ENCODE assay signal across 8 cellular contexts in the genomic region with DNA sequence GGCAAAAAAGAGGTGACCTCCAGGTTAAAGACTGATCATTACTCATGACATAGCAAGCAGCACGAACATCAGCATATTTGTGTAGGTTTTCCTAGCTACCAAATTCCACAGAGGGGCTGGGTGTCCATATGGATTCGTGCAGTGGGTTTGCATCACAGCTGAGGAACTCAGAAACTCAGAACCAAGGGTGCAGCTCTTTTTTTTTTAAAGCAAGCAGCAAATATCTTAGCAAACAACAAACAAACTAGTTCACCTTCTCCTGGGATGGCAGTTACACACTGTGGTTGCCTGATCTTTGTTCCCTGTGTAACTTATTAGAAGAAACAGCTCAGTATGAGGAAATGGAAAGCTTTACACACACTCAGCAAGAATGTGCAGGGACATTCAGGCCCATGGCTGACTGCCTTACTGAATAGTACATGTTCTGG. TPM values are rescaled to one million over a fixed set of nuclear protein-coding genes. Genes with fewer than 3 reads are reported as not detected.
A peak's percentile ranks its signal among the peaks of the same experiment; 100 is the strongest.
DNase-seq lines count a peak whose midpoint lies in the region; ATAC-seq and TF ChIP-seq lines count a peak whose summit lies in the region.

No MANE protein-coding gene starts in this region.

- H3K27me3 ChIP-seq in kidney epithelial cell (ENCODE audit: control insufficient read depth, insufficient read depth, low read length) = no peaks in the 10 kb centered on the region

- DNase-seq in stimulated activated CD4-positive, alpha-beta T cell treated with anti-CD3 and anti-CD28 coated beads, Interleukin-4, amount 100 ng/mL, for 24 hours = peak; percentile 13
- no peak for DNase-seq in stimulated activated CD4-positive, alpha-beta T cell treated with anti-CD3 and anti-CD28 coated beads, Interleukin-2, amount 100 ng/mL, for 48 hours
- DNase-seq in kidney epithelial cell (ENCODE audit: low read depth) (peak; percentile 84), ureter (ENCODE audit: low spot score) (peak; percentile 44), midbrain (lab: John Stamatoyannopoulos, UW) (no peak), NOMO-1 treated with dmso at 0.1 percent for 144 hours (lab: John Stamatoyannopoulos, UW; ENCODE audit: unreplicated experiment) (no peak), GM10266 (ENCODE audit: extremely low spot score) (no peak)

- no peak for TF ChIP-seq CTCF in kidney epithelial cell (IDR thresholded peaks at IDR 0.05; ENCODE audit: insufficient read depth, low read length, poor library complexity, severe bottlenecking)
- TF ChIP-seq CTCF in GM10266 (IDR thresholded peaks at IDR 0.05; ENCODE audit: control insufficient read depth, insufficient read depth, low read depth, missing control alignments) = no peak

- peak overlapping the region; percentile 97 for H3K27ac Mint-ChIP-seq in activated T-helper 17 cell treated with anti-CD3 and anti-CD28 coated beads, Interleukin-2, amount 50 U/mL, for 72 hours

- H3K4me3 ChIP-seq in kidney epithelial cell (ENCODE audit: low read depth, low read length) = no peak overlapping the region

- peak; percentile 28 for ATAC-seq in activated T-helper 17 cell treated with anti-CD3 and anti-CD28 coated beads, Interleukin-2, amount 50 U/mL, for 72 hours (replicated peaks)

- peaks cover 50% of the 10 kb centered on the region for H3K4me1 Mint-ChIP-seq in activated T-helper 17 cell treated with anti-CD3 and anti-CD28 coated beads, Interleukin-2, amount 50 U/mL, for 72 hours

- H3K27me3 Mint-ChIP-seq in activated T-helper 17 cell treated with anti-CD3 and anti-CD28 coated beads, Interleukin-2, amount 50 U/mL, for 72 hours = no peaks in the 10 kb centered on the region

- H3K36me3 ChIP-seq in kidney epithelial cell (ENCODE audit: control insufficient read depth, insufficient read depth, low read length) = no peaks in the 10 kb centered on the region

- H3K36me3 Mint-ChIP-seq in activated T-helper 17 cell treated with anti-CD3 and anti-CD28 coated beads, Interleukin-2, amount 50 U/mL, for 72 hours (ENCODE audit: low read depth) = peaks cover 87% of the 10 kb centered on the region

- H3K4me3 Mint-ChIP-seq in activated T-helper 17 cell treated with anti-CD3 and anti-CD28 coated beads, Interleukin-2, amount 50 U/mL, for 72 hours = peak overlapping the region; percentile 83

- H3K9me3 Mint-ChIP-seq in activated T-helper 17 cell treated with anti-CD3 and anti-CD28 coated beads, Interleukin-2, amount 50 U/mL, for 72 hours = peaks cover 6% of the 10 kb centered on the region

RNA-seq across cellular contexts. Expression of a gene that starts 4.1 kb away (rescaled TPM):
- total RNA-seq in activated T-helper 17 cell treated with anti-CD3 and anti-CD28 coated beads, Interleukin-2, amount 50 U/mL, for 72 hours = 100 to 1,000 TPM in 1 of 2 donors, 10 to 100 TPM in 1; 80.6 to 129 TPM
- total RNA-seq in kidney epithelial cell (43.8 and 46.8 TPM in 2 replicates), ureter (57.1 TPM)

Comparison
In these comparisons a context has a peak if more than half of its experiments do, and no peak if none do; other contexts are left out.
1. DNase-seq: peak in stimulated activated CD4-positive, alpha-beta T cell treated with anti-CD3 and anti-CD28 coated beads, Interleukin-4, amount 100 ng/mL, for 24 hours (single experiment), kidney epithelial cell (single experiment) and ureter (single experiment); none in stimulated activated CD4-positive, alpha-beta T cell treated with anti-CD3 and anti-CD28 coated beads, Interleukin-2, amount 100 ng/mL, for 48 hours (0 of 2), midbrain (single experiment), NOMO-1 treated with dmso at 0.1 percent for 144 hours (single experiment) and GM10266 (single experiment).